2 cellular contexts compared by ENCODE assay signal in the genomic region with DNA sequence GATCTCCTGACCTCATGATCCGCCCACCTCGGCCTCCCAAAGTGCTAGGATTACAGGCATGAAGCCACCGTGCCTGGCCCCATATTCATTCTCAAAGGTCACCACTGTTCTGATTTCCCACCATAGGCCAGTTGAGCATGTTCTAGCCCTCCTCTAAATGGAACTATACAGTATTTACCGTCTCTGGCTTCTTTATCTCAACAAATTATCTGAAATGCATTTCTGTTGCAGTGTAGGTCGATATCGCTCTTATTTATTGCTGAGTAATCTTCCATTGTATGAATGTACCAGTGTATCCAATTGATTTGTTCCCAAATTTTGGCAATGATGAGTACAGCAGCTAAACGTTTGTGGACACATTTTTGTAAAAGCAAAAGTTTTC.
A peak's percentile ranks its signal among the peaks of the same experiment; 100 is the strongest.
TF ChIP-seq lines count a peak whose summit lies in the region.

No MANE protein-coding gene starts in this region.

TF ChIP-seq in HEK293, 187 proteins besides CTCF, POLR2A, EP300 and RAD21:
- TF ChIP-seq ZBTB21 (tag by site-specific recombination; IDR thresholded peaks at IDR 0.05) (no peak), ZNF501 (tag by site-specific recombination; IDR thresholded peaks at IDR 0.05) (no peak), ZNF610 (tag by site-specific recombination; IDR thresholded peaks at IDR 0.05; ENCODE audit: borderline replicate concordance) (no peak), KLF9 (tag by site-specific recombination; IDR thresholded peaks at IDR 0.05; ENCODE audit: low read depth) (no peak), ZNF433 (tag by site-specific recombination; IDR thresholded peaks at IDR 0.05; ENCODE audit: low read depth) (no peak), ZNF223 (tag by site-specific recombination; IDR thresholded peaks at IDR 0.05) (no peak), ZFHX2 (tag by site-specific recombination; conservative IDR thresholded peaks at IDR 0.05) (peak; percentile 21; the same call in 1 of the 2 replicates), ZNF175 (tag by site-specific recombination; IDR thresholded peaks at IDR 0.05) (no peak), SP7 (tag by site-specific recombination; IDR thresholded peaks at IDR 0.05) (peak; percentile 21; the same call in 1 of the 2 replicates), TCF7L2 (IDR thresholded peaks at IDR 0.05; ENCODE audit: borderline replicate concordance, low read depth, low read length) (no peak), ZNF366 (tag by site-specific recombination; conservative IDR thresholded peaks at IDR 0.05) (no peak), ZNF558 (tag by site-specific recombination; IDR thresholded peaks at IDR 0.05) (no peak), ZBTB17 (tag by site-specific recombination; IDR thresholded peaks at IDR 0.05) (0 out of 2 replicates have a peak, but pooled peaks have one; percentile 11), ZNF138 (tag by site-specific recombination; IDR thresholded peaks at IDR 0.05; ENCODE audit: borderline replicate concordance) (no peak), ZNF660 (tag by site-specific recombination; IDR thresholded peaks at IDR 0.05) (0 out of 2 replicates have a peak, but pooled peaks have one; percentile 16), SCRT1 (tag by site-specific recombination; IDR thresholded peaks at IDR 0.05; ENCODE audit: borderline replicate concordance) (no peak), ZNF596 (tag by site-specific recombination; IDR thresholded peaks at IDR 0.05) (no peak), YY1 (tag by site-specific recombination; IDR thresholded peaks at IDR 0.05) (no peak), IKZF3 (tag by site-specific recombination; IDR thresholded peaks at IDR 0.05) (no peak), GLIS2 (tag by site-specific recombination; IDR thresholded peaks at IDR 0.05) (no peak), ZNF529 (tag by site-specific recombination; IDR thresholded peaks at IDR 0.05; ENCODE audit: insufficient replicate concordance) (no peak), OVOL3 (tag by site-specific recombination; IDR thresholded peaks at IDR 0.05) (no peak), HOXC10 (CRISPR knock-in tag; IDR thresholded peaks at IDR 0.05) (no peak)
- TF ChIP-seq, protein P1, sequence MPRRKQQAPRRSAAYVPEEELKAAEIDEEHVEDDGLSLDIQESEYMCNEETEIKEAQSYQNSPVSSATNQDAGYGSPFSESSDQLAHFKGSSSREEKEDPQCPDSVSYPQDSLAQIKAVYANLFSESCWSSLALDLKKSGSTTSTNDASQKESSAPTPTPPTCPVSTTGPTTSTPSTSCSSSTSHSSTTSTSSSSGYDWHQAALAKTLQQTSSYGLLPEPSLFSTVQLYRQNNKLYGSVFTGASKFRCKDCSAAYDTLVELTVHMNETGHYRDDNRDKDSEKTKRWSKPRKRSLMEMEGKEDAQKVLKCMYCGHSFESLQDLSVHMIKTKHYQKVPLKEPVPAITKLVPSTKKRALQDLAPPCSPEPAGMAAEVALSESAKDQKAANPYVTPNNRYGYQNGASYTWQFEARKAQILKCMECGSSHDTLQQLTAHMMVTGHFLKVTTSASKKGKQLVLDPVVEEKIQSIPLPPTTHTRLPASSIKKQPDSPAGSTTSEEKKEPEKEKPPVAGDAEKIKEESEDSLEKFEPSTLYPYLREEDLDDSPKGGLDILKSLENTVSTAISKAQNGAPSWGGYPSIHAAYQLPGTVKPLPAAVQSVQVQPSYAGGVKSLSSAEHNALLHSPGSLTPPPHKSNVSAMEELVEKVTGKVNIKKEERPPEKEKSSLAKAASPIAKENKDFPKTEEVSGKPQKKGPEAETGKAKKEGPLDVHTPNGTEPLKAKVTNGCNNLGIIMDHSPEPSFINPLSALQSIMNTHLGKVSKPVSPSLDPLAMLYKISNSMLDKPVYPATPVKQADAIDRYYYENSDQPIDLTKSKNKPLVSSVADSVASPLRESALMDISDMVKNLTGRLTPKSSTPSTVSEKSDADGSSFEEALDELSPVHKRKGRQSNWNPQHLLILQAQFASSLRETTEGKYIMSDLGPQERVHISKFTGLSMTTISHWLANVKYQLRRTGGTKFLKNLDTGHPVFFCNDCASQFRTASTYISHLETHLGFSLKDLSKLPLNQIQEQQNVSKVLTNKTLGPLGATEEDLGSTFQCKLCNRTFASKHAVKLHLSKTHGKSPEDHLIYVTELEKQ (tag by site-specific recombination; IDR thresholded peaks at IDR 0.05; ENCODE audit: borderline replicate concordance): no peak
- TF ChIP-seq, protein P2, sequence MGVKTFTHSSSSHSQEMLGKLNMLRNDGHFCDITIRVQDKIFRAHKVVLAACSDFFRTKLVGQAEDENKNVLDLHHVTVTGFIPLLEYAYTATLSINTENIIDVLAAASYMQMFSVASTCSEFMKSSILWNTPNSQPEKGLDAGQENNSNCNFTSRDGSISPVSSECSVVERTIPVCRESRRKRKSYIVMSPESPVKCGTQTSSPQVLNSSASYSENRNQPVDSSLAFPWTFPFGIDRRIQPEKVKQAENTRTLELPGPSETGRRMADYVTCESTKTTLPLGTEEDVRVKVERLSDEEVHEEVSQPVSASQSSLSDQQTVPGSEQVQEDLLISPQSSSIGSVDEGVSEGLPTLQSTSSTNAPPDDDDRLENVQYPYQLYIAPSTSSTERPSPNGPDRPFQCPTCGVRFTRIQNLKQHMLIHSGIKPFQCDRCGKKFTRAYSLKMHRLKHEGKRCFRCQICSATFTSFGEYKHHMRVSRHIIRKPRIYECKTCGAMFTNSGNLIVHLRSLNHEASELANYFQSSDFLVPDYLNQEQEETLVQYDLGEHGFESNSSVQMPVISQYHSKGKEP (tag by site-specific recombination; IDR thresholded peaks at IDR 0.05): 0 out of 2 replicates have a peak, but pooled peaks have one; percentile 26

TF ChIP-seq in WTC11, 78 proteins besides CTCF, POLR2A, EP300 and RAD21:
- TF ChIP-seq IRF1 (CRISPR knock-in tag; IDR thresholded peaks at IDR 0.05) (no peak), TEAD4 (CRISPR knock-in tag; IDR thresholded peaks at IDR 0.05) (no peak), MXD4 (CRISPR knock-in tag; IDR thresholded peaks at IDR 0.05; ENCODE audit: borderline replicate concordance) (no peak)
- TF ChIP-seq, protein P3, sequence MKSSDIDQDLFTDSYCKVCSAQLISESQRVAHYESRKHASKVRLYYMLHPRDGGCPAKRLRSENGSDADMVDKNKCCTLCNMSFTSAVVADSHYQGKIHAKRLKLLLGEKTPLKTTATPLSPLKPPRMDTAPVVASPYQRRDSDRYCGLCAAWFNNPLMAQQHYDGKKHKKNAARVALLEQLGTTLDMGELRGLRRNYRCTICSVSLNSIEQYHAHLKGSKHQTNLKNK (CRISPR knock-in tag; IDR thresholded peaks at IDR 0.05): peak; percentile 57; the same call in 1 of the 2 replicates
- TF ChIP-seq, protein P4, sequence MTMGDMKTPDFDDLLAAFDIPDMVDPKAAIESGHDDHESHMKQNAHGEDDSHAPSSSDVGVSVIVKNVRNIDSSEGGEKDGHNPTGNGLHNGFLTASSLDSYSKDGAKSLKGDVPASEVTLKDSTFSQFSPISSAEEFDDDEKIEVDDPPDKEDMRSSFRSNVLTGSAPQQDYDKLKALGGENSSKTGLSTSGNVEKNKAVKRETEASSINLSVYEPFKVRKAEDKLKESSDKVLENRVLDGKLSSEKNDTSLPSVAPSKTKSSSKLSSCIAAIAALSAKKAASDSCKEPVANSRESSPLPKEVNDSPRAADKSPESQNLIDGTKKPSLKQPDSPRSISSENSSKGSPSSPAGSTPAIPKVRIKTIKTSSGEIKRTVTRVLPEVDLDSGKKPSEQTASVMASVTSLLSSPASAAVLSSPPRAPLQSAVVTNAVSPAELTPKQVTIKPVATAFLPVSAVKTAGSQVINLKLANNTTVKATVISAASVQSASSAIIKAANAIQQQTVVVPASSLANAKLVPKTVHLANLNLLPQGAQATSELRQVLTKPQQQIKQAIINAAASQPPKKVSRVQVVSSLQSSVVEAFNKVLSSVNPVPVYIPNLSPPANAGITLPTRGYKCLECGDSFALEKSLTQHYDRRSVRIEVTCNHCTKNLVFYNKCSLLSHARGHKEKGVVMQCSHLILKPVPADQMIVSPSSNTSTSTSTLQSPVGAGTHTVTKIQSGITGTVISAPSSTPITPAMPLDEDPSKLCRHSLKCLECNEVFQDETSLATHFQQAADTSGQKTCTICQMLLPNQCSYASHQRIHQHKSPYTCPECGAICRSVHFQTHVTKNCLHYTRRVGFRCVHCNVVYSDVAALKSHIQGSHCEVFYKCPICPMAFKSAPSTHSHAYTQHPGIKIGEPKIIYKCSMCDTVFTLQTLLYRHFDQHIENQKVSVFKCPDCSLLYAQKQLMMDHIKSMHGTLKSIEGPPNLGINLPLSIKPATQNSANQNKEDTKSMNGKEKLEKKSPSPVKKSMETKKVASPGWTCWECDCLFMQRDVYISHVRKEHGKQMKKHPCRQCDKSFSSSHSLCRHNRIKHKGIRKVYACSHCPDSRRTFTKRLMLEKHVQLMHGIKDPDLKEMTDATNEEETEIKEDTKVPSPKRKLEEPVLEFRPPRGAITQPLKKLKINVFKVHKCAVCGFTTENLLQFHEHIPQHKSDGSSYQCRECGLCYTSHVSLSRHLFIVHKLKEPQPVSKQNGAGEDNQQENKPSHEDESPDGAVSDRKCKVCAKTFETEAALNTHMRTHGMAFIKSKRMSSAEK (CRISPR knock-in tag; IDR thresholded peaks at IDR 0.05; ENCODE audit: borderline replicate concordance): peak; percentile 24; the same call in 1 of the 2 replicates
